ENCODE assay signal across 8 cellular contexts in genomic region chr22:30922151-30922611, GRCh38. TPM values are rescaled to one million over a fixed set of nuclear protein-coding genes. Genes with fewer than 3 reads are reported as not detected.
A peak's percentile ranks its signal among the peaks of the same experiment; 100 is the strongest.
DNase-seq lines count a peak whose midpoint lies in the region; ATAC-seq and TF ChIP-seq lines count a peak whose summit lies in the region.

No MANE protein-coding gene starts in this region.

- no peaks in the 10 kb centered on the region for H3K27me3 ChIP-seq in sigmoid colon
- H3K27me3 ChIP-seq in vagina, result no peaks in the 10 kb centered on the region

- 49 to 55% methylated on average over 34 of the region's 34 CpGs for WGBS in sigmoid colon, 2 donors

- peaks cover 0 to 27% (median 4%) of the 10 kb centered on the region in 4 donors for H3K36me3 ChIP-seq in sigmoid colon
- H3K36me3 ChIP-seq in vagina, result peaks cover 0 to 14% of the 10 kb centered on the region in 2 donors

- H3K9me3 Mint-ChIP-seq in activated T-helper 17 cell treated with anti-CD3 and anti-CD28 coated beads, Interleukin-2, amount 50 U/mL, for 72 hours, result no peaks in the 10 kb centered on the region

- intact Hi-C loops in sigmoid colon (cut with DNase I), result loop anchor here (5.0 kb wide), 1 partner anchor 160 kb away; no protein-coding TSS in a partner anchor
- intact Hi-C loops in vagina (cut with DNase I), result loop anchor here (10.0 kb wide), 1 partner anchor 287 kb away; the partner anchor contains the start of gene SLC35E4

- peaks cover 23% of the 10 kb centered on the region for H3K36me3 Mint-ChIP-seq in activated T-helper 17 cell treated with anti-CD3 and anti-CD28 coated beads, Interleukin-2, amount 50 U/mL, for 72 hours (ENCODE audit: low read depth)

- H3K4me1 ChIP-seq in sigmoid colon (peaks cover 0 to 15% (median 11%) of the 10 kb centered on the region in 4 donors), vagina (peaks cover 14% of the 10 kb centered on the region)

- peak overlapping the region in 3 of 4 donors; percentile 59 to 66 (median 61) for H3K27ac ChIP-seq in sigmoid colon
- H3K27ac ChIP-seq in vagina, result no peak overlapping the region

- H3K4me3 ChIP-seq in sigmoid colon, result peak overlapping the region; percentile 15 to 48 (median 46)
- H3K4me3 ChIP-seq in vagina, result peak overlapping the region; percentile 27 to 40

- H3K4me1 Mint-ChIP-seq in activated T-helper 17 cell treated with anti-CD3 and anti-CD28 coated beads, Interleukin-2, amount 50 U/mL, for 72 hours, result peaks cover 5% of the 10 kb centered on the region

- no peak for TF ChIP-seq CTCF in sigmoid colon (IDR thresholded peaks at IDR 0.05)
- no peak for TF ChIP-seq CTCF in vagina (IDR thresholded peaks at IDR 0.05)

- DNase-seq in G401 (ENCODE audit: low spot score) (peak; percentile 62), NCI-H526 treated with DMSO at 0.1 percent for 48 hours (lab: John Stamatoyannopoulos, UW) (peak; percentile 31), globus pallidus (ENCODE audit: low spot score) (peak; percentile 16), sigmoid colon (peak; percentile 84), vagina (ENCODE audit: extremely low spot score in 2 of 2) (peak in 1 of 2 donors; percentile 81)

- peak overlapping the region; percentile 78 for H3K4me3 Mint-ChIP-seq in activated T-helper 17 cell treated with anti-CD3 and anti-CD28 coated beads, Interleukin-2, amount 50 U/mL, for 72 hours

- TF ChIP-seq POLR2A in sigmoid colon (IDR thresholded peaks at IDR 0.05), result no peak
- TF ChIP-seq POLR2A in vagina (IDR thresholded peaks at IDR 0.05), result no peak

- peak overlapping the region; percentile 52 for H3K27ac Mint-ChIP-seq in activated T-helper 17 cell treated with anti-CD3 and anti-CD28 coated beads, Interleukin-2, amount 50 U/mL, for 72 hours

- TF ChIP-seq EP300 in sigmoid colon (IDR thresholded peaks at IDR 0.05), result no peak

- in situ Hi-C loops in G401 (cut with HindIII; ENCODE audit: low sequenced_read_pairs), result no loop called here

- H3K9me3 ChIP-seq in sigmoid colon (no peaks in the 10 kb centered on the region), vagina (no peaks in the 10 kb centered on the region)

- ATAC-seq in activated T-helper 17 cell treated with anti-CD3 and anti-CD28 coated beads, Interleukin-2, amount 50 U/mL, for 72 hours (replicated peaks), result peak; percentile 61
- ATAC-seq in GM18870 (IDR thresholded peaks at IDR 0.05; ENCODE audit: unreplicated experiment) (no peak), HG02610 (IDR thresholded peaks at IDR 0.05; ENCODE audit: unreplicated experiment) (no peak)

- H3K27me3 Mint-ChIP-seq in activated T-helper 17 cell treated with anti-CD3 and anti-CD28 coated beads, Interleukin-2, amount 50 U/mL, for 72 hours, result no peaks in the 10 kb centered on the region

RNA-seq across cellular contexts. Expression of gene MORC2, which starts 46.4 kb away (rescaled TPM):
- 17.5 and 28.8 TPM in 2 replicates for total RNA-seq in G401 (2014; rRNA removed; shearing (Covaris generic))
- 10 to 100 TPM; 19.2 to 24.9 TPM for total RNA-seq in activated T-helper 17 cell treated with anti-CD3 and anti-CD28 coated beads, Interleukin-2, amount 50 U/mL, for 72 hours
- total RNA-seq in sigmoid colon, result 10 to 100 TPM; 13.3 to 42.1 (median 24.4) TPM
- polyA plus RNA-seq in sigmoid colon, result 10 to 100 TPM in 1 of 3 donors, 1 to 10 TPM in 2; 4.6 to 15.0 (median 7.8) TPM
- 18.4 TPM for total RNA-seq in vagina

RNA-seq across cellular contexts. Expression of gene TUG1, which starts 46.9 kb away (rescaled TPM):
- total RNA-seq in G401 (2014; rRNA removed; shearing (Covaris generic)), result 34.4 and 41.8 TPM in 2 replicates
- 10 to 100 TPM; 45.1 to 49.0 TPM for total RNA-seq in activated T-helper 17 cell treated with anti-CD3 and anti-CD28 coated beads, Interleukin-2, amount 50 U/mL, for 72 hours
- total RNA-seq in sigmoid colon (10 to 100 TPM; 51.5 to 88.9 (median 54.7) TPM), vagina (85.0 TPM)
- 10 to 100 TPM; 10.8 to 35.1 (median 13.2) TPM for polyA plus RNA-seq in sigmoid colon
